In the genomic region with DNA sequence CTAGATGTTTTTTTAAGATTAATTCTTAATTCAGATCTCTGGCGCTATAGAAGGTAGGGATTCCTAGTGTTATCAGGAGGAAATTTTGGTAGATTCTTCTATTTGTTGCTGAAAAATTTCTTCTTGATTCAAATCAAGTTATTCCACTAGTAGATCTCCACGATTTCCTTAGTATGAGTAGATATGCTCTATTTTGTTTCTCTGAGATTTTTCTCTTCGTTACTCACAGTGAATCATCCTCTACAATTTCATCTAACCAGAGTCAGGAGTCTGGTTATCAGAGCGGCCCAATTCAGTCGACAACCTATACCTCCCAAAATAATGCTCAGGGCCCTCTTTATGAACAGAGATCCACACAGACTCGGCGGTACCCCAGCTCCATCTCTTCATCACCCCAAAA, we compare ENCODE assay signal across 29 cellular contexts. TPM values are rescaled to one million over a fixed set of nuclear protein-coding genes. Genes with fewer than 3 reads are reported as not detected.
"Had no signal": no experiment of that assay in that cellular context is flagged by ENCODE, and none has a peak within 500 bp of the region (broad histone marks: within the 10 kb centered on the region; RNA-seq: fewer than 3 reads in every experiment).

No MANE protein-coding gene starts in this region.

- DNase-seq: activated B cell treated with CpG ODN at 0.5 μM for 24 hours; activated CD4-positive, alpha-beta T cell treated with anti-CD3 and anti-CD28 coated beads for 36 hours; activated CD4-positive, alpha-beta T cell treated with anti-CD3 and anti-CD28 coated beads, Interleukin-2, amount 50 U/mL, for 4 hours; adrenal gland; central memory CD4-positive, alpha-beta T cell; dermis blood vessel endothelial cell; effector CD8-positive, alpha-beta T cell; foreskin keratinocyte; immature natural killer cell; lower lobe of right lung; naive thymus-derived CD4-positive, alpha-beta T cell; occipital lobe; posterior cingulate gyrus; small intestine; stimulated activated CD4-positive, alpha-beta T cell treated with anti-CD3 and anti-CD28 coated beads, Interleukin-2, amount 100 ng/mL, for 24 hours; T1000 had no signal

- H3K4me1 ChIP-seq: adrenal gland, foreskin keratinocyte, lower lobe of right lung had no signal

- ATAC-seq: activated CD4-positive, alpha-beta T cell treated with anti-CD3 and anti-CD28 coated beads for 36 hours; foreskin keratinocyte; left lobe of liver; lower lobe of right lung; naive thymus-derived CD4-positive, alpha-beta T cell; sciatic nerve; stimulated activated memory B cell treated with anti-CD40 and anti-IgM and Interleukin-4, amounts not matched to agents 10 μg/mL and 1 μg/mL and 100 μg/mL, for 72 hours had no signal

- H3K4me3 Mint-ChIP-seq: activated B cell treated with CpG ODN at 0.5 μM for 24 hours; activated CD4-positive, alpha-beta T cell treated with anti-CD3 and anti-CD28 coated beads for 36 hours; immature natural killer cell; naive thymus-derived CD4-positive, alpha-beta T cell; neural crest cell; stimulated activated memory B cell treated with anti-CD40 and anti-IgM and Interleukin-4, amounts not matched to agents 10 μg/mL and 1 μg/mL and 100 μg/mL, for 72 hours; type B pancreatic cell had no signal

- H3K9me3 Mint-ChIP-seq: activated B cell treated with CpG ODN at 0.5 μM for 24 hours; immature natural killer cell; neural crest cell; stimulated activated memory B cell treated with anti-CD40 and anti-IgM and Interleukin-4, amounts not matched to agents 10 μg/mL and 1 μg/mL and 100 μg/mL, for 72 hours; type B pancreatic cell had no signal

- H3K27ac Mint-ChIP-seq: activated B cell treated with CpG ODN at 0.5 μM for 24 hours; stimulated activated memory B cell treated with anti-CD40 and anti-IgM and Interleukin-4, amounts not matched to agents 10 μg/mL and 1 μg/mL and 100 μg/mL, for 72 hours; type B pancreatic cell had no signal

- H3K27me3 Mint-ChIP-seq: activated B cell treated with CpG ODN at 0.5 μM for 24 hours; activated CD4-positive, alpha-beta T cell treated with anti-CD3 and anti-CD28 coated beads for 36 hours; naive thymus-derived CD4-positive, alpha-beta T cell; stimulated activated memory B cell treated with anti-CD40 and anti-IgM and Interleukin-4, amounts not matched to agents 10 μg/mL and 1 μg/mL and 100 μg/mL, for 72 hours; type B pancreatic cell had no signal

- H3K4me1 Mint-ChIP-seq: activated B cell treated with CpG ODN at 0.5 μM for 24 hours; activated CD4-positive, alpha-beta T cell treated with anti-CD3 and anti-CD28 coated beads for 36 hours; immature natural killer cell; neural crest cell; stimulated activated memory B cell treated with anti-CD40 and anti-IgM and Interleukin-4, amounts not matched to agents 10 μg/mL and 1 μg/mL and 100 μg/mL, for 72 hours had no signal

- H2AFZ ChIP-seq: hepatocyte had no signal

- H3K27ac ChIP-seq: adrenal gland, foreskin keratinocyte, hepatocyte, lower lobe of right lung, thoracic aorta had no signal

- H3K4me3 ChIP-seq: adrenal gland, hepatocyte, lower lobe of right lung, thoracic aorta had no signal

- H3K27me3 ChIP-seq: adrenal gland, foreskin keratinocyte, hepatocyte had no signal

RNA-seq across cellular contexts. Expression of gene CFAP141, which starts 47.5 kb away (rescaled TPM):
- total RNA-seq: activated B cell treated with CpG ODN at 0.5 μM for 24 hours; activated CD4-positive, alpha-beta T cell treated with anti-CD3 and anti-CD28 coated beads for 36 hours; adrenal gland; astrocyte; dermis blood vessel endothelial cell; foreskin keratinocyte; hepatocyte; kidney epithelial cell; left lobe of liver; mesenteric fat pad; mucosa of gallbladder; naive thymus-derived CD4-positive, alpha-beta T cell; neural crest cell; occipital lobe; renal cortical epithelial cell; sciatic nerve; T-helper 1 cell treated with Interleukin-12 subunit alpha and Interleukin-12 subunit beta and Interleukin-4 antibody, amounts not matched to agents 30 ng/mL and 1 ng/mL, for 36 hours; thoracic aorta had no signal
